ENCODE assay signal across 19 cellular contexts in the genomic region with DNA sequence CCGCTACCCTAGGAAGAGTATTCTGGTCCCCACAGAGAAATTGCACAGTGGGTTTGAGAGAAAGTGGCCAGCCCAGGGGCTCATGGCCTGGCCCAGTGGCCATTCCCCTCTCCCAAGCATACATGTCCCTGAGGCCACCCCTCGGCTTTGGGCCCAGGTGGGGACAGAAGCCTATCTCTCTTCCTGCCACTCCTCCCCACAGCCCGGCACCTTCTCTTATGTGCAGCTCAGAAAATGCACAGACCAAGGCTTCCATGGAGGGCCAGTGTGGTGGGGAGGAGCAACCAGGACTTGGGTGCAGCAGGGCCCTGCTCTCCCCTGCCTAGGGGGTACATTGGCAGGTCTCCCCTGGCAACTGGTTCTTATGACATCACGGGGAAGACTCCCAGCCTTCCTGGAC. TPM values are rescaled to one million over a fixed set of nuclear protein-coding genes. Genes with fewer than 3 reads are reported as not detected.
DNase-seq lines count a peak whose midpoint lies in the region; ATAC-seq and TF ChIP-seq lines count a peak whose summit lies in the region.
"Had no signal": no experiment of that assay in that cellular context is flagged by ENCODE, and none has a peak within 500 bp of the region (broad histone marks: within the 10 kb centered on the region; RNA-seq: fewer than 3 reads in every experiment).

A gene with protein sequence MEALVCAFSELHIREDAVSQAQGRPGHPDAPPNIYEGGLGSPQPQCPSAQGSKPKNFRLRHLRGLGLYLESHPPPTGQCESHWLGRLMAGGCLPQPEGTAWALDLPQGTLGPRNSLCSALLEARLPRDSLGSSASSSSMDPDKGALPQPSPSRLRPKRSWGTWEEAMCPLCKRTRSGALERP (minus strand): TSS at position 324 of the 400 bp plus-strand sequence. CDS start 68 bp downstream, at position 256.

- H3K36me3 ChIP-seq in neural progenitor cell = no peaks in the 10 kb centered on the region
- H3K36me3 ChIP-seq: HAP-1 had no signal

- no peak within 1 kb of the TSS for H2BK5ac ChIP-seq in H9 (ENCODE audit: insufficient read length, low read length)

- H3K36me3 Mint-ChIP-seq in H9 (ENCODE audit: insufficient read depth in 1 of 3, low read depth in 3 of 3) = no peaks in the 10 kb centered on the region
- no peaks in the 10 kb centered on the region for H3K36me3 Mint-ChIP-seq in chondrocyte (ENCODE audit: low read depth)
- H3K36me3 Mint-ChIP-seq in neural progenitor cell = no peaks in the 10 kb centered on the region
- no peaks in the 10 kb centered on the region for H3K36me3 Mint-ChIP-seq in stimulated activated naive B cell treated with anti-CD40 and anti-IgM and Interleukin-4, amounts not matched to agents 10 μg/mL and 1 μg/mL and 100 μg/mL, for 72 hours
- no peaks in the 10 kb centered on the region for H3K36me3 Mint-ChIP-seq in T-cell
- H3K36me3 Mint-ChIP-seq: CD14-positive monocyte; CD8-positive, alpha-beta T cell; IgD-negative memory B cell had no signal

- no peak within 1 kb of the TSS for H3K56ac ChIP-seq in H9 (ENCODE audit: insufficient read length, low read depth, low read length)

- H3K23ac ChIP-seq in H9 (ENCODE audit: insufficient read length, low read depth, low read length) = no peak within 1 kb of the TSS

- no peak within 1 kb of the TSS for H3K14ac ChIP-seq in H9 (ENCODE audit: insufficient read depth, low read length)

- no peak within 1 kb of the TSS for H3K18ac ChIP-seq in H9 (ENCODE audit: insufficient read length, low read depth, low read length)

- H3K4ac ChIP-seq in H9 (ENCODE audit: low read depth, low read length) = no peak within 1 kb of the TSS

- H3K27ac Mint-ChIP-seq in H9 (peak within 1 kb of the TSS in 2 of 3 experiments; percentile 61 to 96; a peak in 3 of 7 replicates), chondrocyte (ENCODE audit: unreplicated experiment) (no peak within 1 kb of the TSS), neural progenitor cell (no peak within 1 kb of the TSS), T-cell (no peak within 1 kb of the TSS)
- peak within 1 kb of the TSS; percentile 37 for H3K27ac Mint-ChIP-seq in stimulated activated naive B cell treated with anti-CD40 and anti-IgM and Interleukin-4, amounts not matched to agents 10 μg/mL and 1 μg/mL and 100 μg/mL, for 72 hours
- H3K27ac Mint-ChIP-seq: CD14-positive monocyte; CD8-positive, alpha-beta T cell; IgD-negative memory B cell had no signal

- no peak within 1 kb of the TSS for H2BK20ac ChIP-seq in H9 (ENCODE audit: low read depth, low read length, poor library complexity, severe bottlenecking)

- H3K9ac ChIP-seq in H9 (ENCODE audit: extremely low read depth, insufficient read length, low read length) (no peak within 1 kb of the TSS), neural progenitor cell (no peak within 1 kb of the TSS)
- H3K9ac ChIP-seq: GM23248 had no signal

- no peak for TF ChIP-seq CTCF in H9 (conservative IDR thresholded peaks at IDR 0.05)
- TF ChIP-seq CTCF in chondrocyte (IDR thresholded peaks at IDR 0.05) = no peak
- TF ChIP-seq CTCF in neural progenitor cell (IDR thresholded peaks at IDR 0.05) = no peak

- H3K4me3 Mint-ChIP-seq in H9 = peak within 1 kb of the TSS in 1 of 2 experiments; percentile 26; a peak in 1 of 5 replicates
- H3K4me3 Mint-ChIP-seq in chondrocyte (ENCODE audit: unreplicated experiment) = no peak within 1 kb of the TSS
- peak within 1 kb of the TSS; percentile 50 for H3K4me3 Mint-ChIP-seq in neural progenitor cell
- H3K4me3 Mint-ChIP-seq in stimulated activated naive B cell treated with anti-CD40 and anti-IgM and Interleukin-4, amounts not matched to agents 10 μg/mL and 1 μg/mL and 100 μg/mL, for 72 hours = no peak within 1 kb of the TSS
- H3K4me3 Mint-ChIP-seq in T-cell = no peak within 1 kb of the TSS
- H3K4me3 Mint-ChIP-seq: CD14-positive monocyte; CD8-positive, alpha-beta T cell; IgD-negative memory B cell had no signal

- POLR2A ChIA-PET in T-cell (lab: Charles Lee) = no interaction called here

- H4K20me1 ChIP-seq in H9 (ENCODE audit: control insufficient read depth, insufficient read depth, insufficient read length) = no peaks in the 10 kb centered on the region
- H4K20me1 ChIP-seq in neural progenitor cell (ENCODE audit: low read depth) = no peaks in the 10 kb centered on the region

- WGBS in H9 (ENCODE audit: extremely low coverage, insufficient read length, low lambda C conversion rate) = no CpG with 5 or more reads among the region's 4 CpGs

- H2BK12ac ChIP-seq in H9 (ENCODE audit: insufficient read length, low read depth, low read length) = no peak within 1 kb of the TSS

- H3K4me2 ChIP-seq in H9 (ENCODE audit: insufficient read depth, insufficient read length, low read length) (no peak within 1 kb of the TSS), neural progenitor cell (no peak within 1 kb of the TSS)
- H3K4me2 ChIP-seq: A549 had no signal

- H3K9me3 ChIP-seq in H9 (ENCODE audit: control insufficient read depth, low read depth, low read length) = no peaks in the 10 kb centered on the region
- no peaks in the 10 kb centered on the region for H3K9me3 ChIP-seq in neural progenitor cell (ENCODE audit: low read depth)
- H3K9me3 ChIP-seq: A549, HAP-1 had no signal

- H3K4me3 ChIP-seq in neural progenitor cell = no peak within 1 kb of the TSS
- H3K4me3 ChIP-seq: A549, GM23248, HAP-1 had no signal

- H3T11ph ChIP-seq in H9 (ENCODE audit: low read length) = no peak within 1 kb of the TSS

- DNase-seq in H9 (no peak), chondrocyte (ENCODE audit: low spot score) (peak; percentile 65), neural progenitor cell (ENCODE audit: low spot score) (no peak), T-cell (no peak), HUDEP-2 (lab: John Stamatoyannopoulos, UW; ENCODE audit: unreplicated experiment in 76 of 76) (no peak)
- no peak for DNase-seq in stimulated activated naive B cell treated with anti-CD40 and anti-IgM and Interleukin-4, amounts not matched to agents 10 μg/mL and 1 μg/mL and 100 μg/mL, for 72 hours
- DNase-seq: CD8-positive, alpha-beta T cell; COR-L47; DND-41; GDM1; GM23248; KG1 had no signal

- no peaks in the 10 kb centered on the region for H3K23me2 ChIP-seq in H9 (ENCODE audit: insufficient read length, low read depth, low read length, poor library complexity, severe bottlenecking)

- H3K79me2 ChIP-seq in H9 (ENCODE audit: insufficient read depth, low read length) (no peaks in the 10 kb centered on the region), neural progenitor cell (ENCODE audit: low read depth) (no peaks in the 10 kb centered on the region)

- no peaks in the 10 kb centered on the region for H3F3A ChIP-seq in neural progenitor cell (ENCODE audit: low read depth)

- H4K91ac ChIP-seq in H9 (ENCODE audit: insufficient read length, low read depth, low read length) = no peak within 1 kb of the TSS

- H3K27me3 ChIP-seq in H9 (ENCODE audit: insufficient read depth, low read length) (no peaks in the 10 kb centered on the region), neural progenitor cell (peaks cover 6% of the 10 kb centered on the region)

- no peak within 1 kb of the TSS for H4K5ac ChIP-seq in H9 (ENCODE audit: insufficient read length, low read depth, low read length)

- no peak within 1 kb of the TSS for H2AK5ac ChIP-seq in H9 (ENCODE audit: insufficient read length, low read length)

- no peak within 1 kb of the TSS for H2BK15ac ChIP-seq in H9 (ENCODE audit: low read depth, low read length)

- no peak within 1 kb of the TSS for H4K8ac ChIP-seq in H9 (replicated peaks; ENCODE audit: insufficient read length, low read depth, low read length)

- H2AFZ ChIP-seq in H9 (ENCODE audit: low read length) (no peak within 1 kb of the TSS), neural progenitor cell (replicated peaks) (no peak within 1 kb of the TSS)
- H2AFZ ChIP-seq: GM23248 had no signal

- no peaks in the 10 kb centered on the region for H3K9me3 Mint-ChIP-seq in H9
- H3K9me3 Mint-ChIP-seq in chondrocyte (ENCODE audit: low read depth) = no peaks in the 10 kb centered on the region
- H3K9me3 Mint-ChIP-seq in neural progenitor cell = peaks cover 2% of the 10 kb centered on the region
- no peaks in the 10 kb centered on the region for H3K9me3 Mint-ChIP-seq in stimulated activated naive B cell treated with anti-CD40 and anti-IgM and Interleukin-4, amounts not matched to agents 10 μg/mL and 1 μg/mL and 100 μg/mL, for 72 hours
- peaks cover 0 to 3% (median 0%) of the 10 kb centered on the region in 3 donors for H3K9me3 Mint-ChIP-seq in T-cell
- H3K9me3 Mint-ChIP-seq: CD8-positive, alpha-beta T cell; IgD-negative memory B cell had no signal

- H3K27me3 Mint-ChIP-seq in H9 (ENCODE audit: low read depth) (peaks cover 10% of the 10 kb centered on the region), chondrocyte (ENCODE audit: low read depth) (no peaks in the 10 kb centered on the region), neural progenitor cell (ENCODE audit: insufficient read depth, low read depth) (peaks cover 4% of the 10 kb centered on the region), T-cell (no peaks in the 10 kb centered on the region)
- no peaks in the 10 kb centered on the region for H3K27me3 Mint-ChIP-seq in stimulated activated naive B cell treated with anti-CD40 and anti-IgM and Interleukin-4, amounts not matched to agents 10 μg/mL and 1 μg/mL and 100 μg/mL, for 72 hours
- H3K27me3 Mint-ChIP-seq: IgD-negative memory B cell had no signal

- ATAC-seq in stimulated activated naive B cell treated with anti-CD40 and anti-IgM and Interleukin-4, amounts not matched to agents 10 μg/mL and 1 μg/mL and 100 μg/mL, for 72 hours (replicated peaks) = no peak
- ATAC-seq in T-cell (replicated peaks in 1 of 4) (no peak), HG03442 (IDR thresholded peaks at IDR 0.05; ENCODE audit: unreplicated experiment) (no peak), GM19395 (IDR thresholded peaks at IDR 0.05; ENCODE audit: unreplicated experiment) (no peak)
- ATAC-seq: CD8-positive, alpha-beta T cell had no signal

- H3K4me1 Mint-ChIP-seq in H9 (peaks cover 0 to 2% of the 10 kb centered on the region in 2 experiments; a peak in 1 of 4 replicates), chondrocyte (ENCODE audit: low read depth) (no peaks in the 10 kb centered on the region), neural progenitor cell (no peaks in the 10 kb centered on the region), T-cell (peaks cover 7 to 10% (median 8%) of the 10 kb centered on the region in 3 donors)
- H3K4me1 Mint-ChIP-seq in stimulated activated naive B cell treated with anti-CD40 and anti-IgM and Interleukin-4, amounts not matched to agents 10 μg/mL and 1 μg/mL and 100 μg/mL, for 72 hours = peaks cover 6 to 8% of the 10 kb centered on the region in 2 donors

- H3K27ac ChIP-seq in H9 (ENCODE audit: insufficient read length, low read depth, low read length) (no peak within 1 kb of the TSS), neural progenitor cell (no peak within 1 kb of the TSS)
- H3K27ac ChIP-seq: A549, GM23248, HL-60 had no signal

- H3K4me1 ChIP-seq in H9 (ENCODE audit: insufficient read depth, low read length) = no peaks in the 10 kb centered on the region
- no peaks in the 10 kb centered on the region for H3K4me1 ChIP-seq in neural progenitor cell
- H3K4me1 ChIP-seq: A549, HAP-1 had no signal

- CTCF ChIA-PET in T-cell (lab: Charles Lee) = no interaction called here

- H2BK120ac ChIP-seq in H9 (ENCODE audit: low read depth, low read length, poor library complexity, severe bottlenecking) = no peak within 1 kb of the TSS

- H3K79me1 ChIP-seq in H9 (ENCODE audit: insufficient read depth, low read depth, low read length, poor library complexity, severe bottlenecking) = no peaks in the 10 kb centered on the region

RNA-seq across cellular contexts. Expression of the gene that starts here (rescaled TPM):
- total RNA-seq in H9 (2021) (not detected in 2 replicates), chondrocyte (not detected in 3 replicates), neural progenitor cell (ENCODE audit: low replicate concordance) (not detected in 2 replicates), T-cell (not detected)
- total RNA-seq: CD8-positive, alpha-beta T cell; GM23248 had no signal

Comparison
In these comparisons a context has a peak if more than half of its experiments do, and no peak if none do; other contexts are left out.
1. Peak in DNase-seq in chondrocyte; RNA of the gene not detected or under 1 TPM.
2. H3K27ac Mint-ChIP-seq: peak in H9 (2 of 3) and stimulated activated naive B cell treated with anti-CD40 and anti-IgM and Interleukin-4, amounts not matched to agents 10 μg/mL and 1 μg/mL and 100 μg/mL, for 72 hours (single experiment); none in chondrocyte (single experiment), neural progenitor cell (single experiment) and T-cell (0 of 2).